ENCODE assay signal across 13 cellular contexts in the genomic region with DNA sequence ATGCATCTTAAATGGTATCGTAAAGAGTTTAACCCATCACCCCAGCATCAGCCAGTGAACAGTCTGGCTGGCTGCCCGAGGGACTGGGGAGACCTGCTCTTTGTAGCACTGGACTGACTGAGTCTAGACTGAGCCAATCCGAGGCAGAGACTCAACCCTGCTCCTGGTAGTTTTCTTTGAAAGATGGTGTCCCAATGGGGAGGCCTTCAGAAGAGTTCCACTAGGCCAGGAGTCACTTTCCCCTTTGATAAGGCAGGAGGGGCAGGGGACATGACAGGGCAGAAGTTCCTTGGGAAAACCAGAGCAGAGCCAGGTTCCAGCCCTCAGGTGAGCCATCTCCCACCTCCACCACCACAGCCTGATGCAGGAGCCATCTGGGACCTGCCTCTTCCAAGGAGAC.
DNase-seq lines count a peak whose midpoint lies in the region; ATAC-seq and TF ChIP-seq lines count a peak whose summit lies in the region.
"Had no signal": no experiment of that assay in that cellular context is flagged by ENCODE, and none has a peak within 500 bp of the region (broad histone marks: within the 10 kb centered on the region; RNA-seq: fewer than 3 reads in every experiment).

No MANE protein-coding gene starts in this region.

- H3K27ac Mint-ChIP-seq in neural progenitor cell, result no peak overlapping the region
- no peak overlapping the region for H3K27ac Mint-ChIP-seq in activated T-cell treated with anti-CD3 and anti-CD28 coated beads, Interleukin-2, amount 50 U/mL, for 72 hours
- H3K27ac Mint-ChIP-seq: CD4-positive, alpha-beta memory T cell had no signal

- CTCF ChIA-PET in HEK293 (lab: Yijun Ruan, JAX), result no interaction called here

- DNase-seq in neural progenitor cell (ENCODE audit: low spot score), result no peak
- DNase-seq in HT-29 (ENCODE audit: low spot score), result no peak
- DNase-seq in activated T-cell treated with anti-CD3 and anti-CD28 coated beads, Interleukin-2, amount 50 U/mL, for 72 hours, result no peak
- DNase-seq: Calu3; CD4-positive, alpha-beta memory T cell; COR-L47; DMS53; GF-D8; HCEC 1CT had no signal

- H3K9ac ChIP-seq in HUES64 (ENCODE audit: low read depth, low read length) (no peak overlapping the region), neural progenitor cell (no peak overlapping the region)

- H3K36me3 ChIP-seq in HEK293 (ENCODE audit: control insufficient read depth in 2 of 2, insufficient read depth in 1 of 2, low read length in 2 of 2), result no peaks in the 10 kb centered on the region
- H3K36me3 ChIP-seq in HUES64 (ENCODE audit: insufficient read depth, low read length), result no peaks in the 10 kb centered on the region
- no peaks in the 10 kb centered on the region for H3K36me3 ChIP-seq in neural progenitor cell

- H3K9me3 ChIP-seq in HEK293 (ENCODE audit: control insufficient read depth, insufficient read depth, low read depth, low read length) (no peaks in the 10 kb centered on the region), HUES64 (ENCODE audit: insufficient read depth, low read depth, low read length) (no peaks in the 10 kb centered on the region), neural progenitor cell (ENCODE audit: low read depth) (no peaks in the 10 kb centered on the region)

- no peaks in the 10 kb centered on the region for H4K20me1 ChIP-seq in neural progenitor cell (ENCODE audit: low read depth)

- peaks cover 16% of the 10 kb centered on the region for H3K9me3 Mint-ChIP-seq in neural progenitor cell
- H3K9me3 Mint-ChIP-seq in activated T-cell treated with anti-CD3 and anti-CD28 coated beads, Interleukin-2, amount 50 U/mL, for 72 hours, result no peaks in the 10 kb centered on the region

- no peak overlapping the region for H2AFZ ChIP-seq in neural progenitor cell (replicated peaks)
- H2AFZ ChIP-seq: GM23338 had no signal

- no peak overlapping the region for H3K27ac ChIP-seq in HEK293 (ENCODE audit: extremely low read depth, low read depth, low read length)
- peak overlapping the region; percentile 29; the same call in 1 of the 2 replicates for H3K27ac ChIP-seq in HUES64 (ENCODE audit: low read depth, low read length)
- peak overlapping the region; percentile 73 for H3K27ac ChIP-seq in neural progenitor cell

- TF ChIP-seq CTCF in HEK293 (tag by site-specific recombination; IDR thresholded peaks at IDR 0.05) (no peak), neural progenitor cell (IDR thresholded peaks at IDR 0.05) (no peak)

- H3K4me3 ChIP-seq in HEK293 (ENCODE audit: low read depth, low read length) (no peak overlapping the region), HUES64 (ENCODE audit: low read length) (no peak overlapping the region), neural progenitor cell (no peak overlapping the region)
- H3K4me3 ChIP-seq: GM23338 had no signal

- POLR2A ChIA-PET in HEK293 (lab: Yijun Ruan, JAX), result no interaction called here

- H3K27me3 ChIP-seq in HUES64 (ENCODE audit: insufficient read depth, low read length) (no peaks in the 10 kb centered on the region), neural progenitor cell (no peaks in the 10 kb centered on the region)

- peaks cover 44% of the 10 kb centered on the region for H3F3A ChIP-seq in neural progenitor cell (ENCODE audit: low read depth)

- no peaks in the 10 kb centered on the region for H3K79me2 ChIP-seq in neural progenitor cell (ENCODE audit: low read depth)

- 0 out of 2 replicates have a peak, but pooled peaks cover 4% of the 10 kb centered on the region for H3K4me1 ChIP-seq in HEK293 (ENCODE audit: control insufficient read depth, insufficient read depth, low read length)
- H3K4me1 ChIP-seq in HUES64 (ENCODE audit: insufficient read depth, low read length), result peaks cover 7% of the 10 kb centered on the region
- H3K4me1 ChIP-seq in neural progenitor cell, result peaks cover 53% of the 10 kb centered on the region

- H3K36me3 Mint-ChIP-seq in neural progenitor cell, result no peaks in the 10 kb centered on the region
- no peaks in the 10 kb centered on the region for H3K36me3 Mint-ChIP-seq in activated T-cell treated with anti-CD3 and anti-CD28 coated beads, Interleukin-2, amount 50 U/mL, for 72 hours (ENCODE audit: insufficient read depth in 2 of 2)
- H3K36me3 Mint-ChIP-seq: CD4-positive, alpha-beta memory T cell had no signal

- 97% methylated on average over 3 of the region's 3 CpGs for WGBS in HUES64

- no peak for ATAC-seq in GM21423 (IDR thresholded peaks at IDR 0.05; ENCODE audit: unreplicated experiment)
- no peak for ATAC-seq in activated T-cell treated with anti-CD3 and anti-CD28 coated beads, Interleukin-2, amount 50 U/mL, for 72 hours (replicated peaks in 1 of 2)

- H3K4me3 Mint-ChIP-seq in neural progenitor cell, result no peak overlapping the region
- no peak overlapping the region for H3K4me3 Mint-ChIP-seq in activated T-cell treated with anti-CD3 and anti-CD28 coated beads, Interleukin-2, amount 50 U/mL, for 72 hours
- H3K4me3 Mint-ChIP-seq: CD4-positive, alpha-beta memory T cell; GM23338 had no signal

- no peak overlapping the region for H3K4me2 ChIP-seq in neural progenitor cell
- H3K4me2 ChIP-seq: GM23338 had no signal

- no peaks in the 10 kb centered on the region for H3K27me3 Mint-ChIP-seq in neural progenitor cell (ENCODE audit: insufficient read depth, low read depth)
- peaks cover 36% of the 10 kb centered on the region for H3K27me3 Mint-ChIP-seq in activated T-cell treated with anti-CD3 and anti-CD28 coated beads, Interleukin-2, amount 50 U/mL, for 72 hours (ENCODE audit: low read depth)

- H3K4me1 Mint-ChIP-seq in neural progenitor cell, result peaks cover 18% of the 10 kb centered on the region
- H3K4me1 Mint-ChIP-seq in activated T-cell treated with anti-CD3 and anti-CD28 coated beads, Interleukin-2, amount 50 U/mL, for 72 hours (ENCODE audit: low read depth), result no peaks in the 10 kb centered on the region
- H3K4me1 Mint-ChIP-seq: CD4-positive, alpha-beta memory T cell had no signal

TF ChIP-seq in HEK293, 187 proteins besides CTCF, POLR2A, EP300 and RAD21:
- TF ChIP-seq ZFP41 (tag by site-specific recombination; IDR thresholded peaks at IDR 0.05; ENCODE audit: borderline replicate concordance), result no peak
- peak; percentile 61; the same call in 1 of the 2 replicates for TF ChIP-seq ZNF707 (tag by site-specific recombination; IDR thresholded peaks at IDR 0.05)
